8 cellular contexts compared by ENCODE assay signal in genomic region chr7:44847509-44847919, GRCh38. TPM values are rescaled to one million over a fixed set of nuclear protein-coding genes. Genes with fewer than 3 reads are reported as not detected.
DNase-seq lines count a peak whose midpoint lies in the region; ATAC-seq and TF ChIP-seq lines count a peak whose summit lies in the region.

No MANE protein-coding gene starts in this region.

- H3K27me3 ChIP-seq in right atrium auricular region, result no peaks in the 10 kb centered on the region
- no peaks in the 10 kb centered on the region for H3K27me3 ChIP-seq in psoas muscle (ENCODE audit: insufficient read depth in 3 of 3, low read length in 2 of 3)

- H3K4me3 ChIP-seq in GM12865 (ENCODE audit: low read depth, low read length), result peak overlapping the region; percentile 82
- H3K4me3 ChIP-seq in right atrium auricular region, result peak overlapping the region; percentile 45 to 71
- peak overlapping the region; percentile 82 for H3K4me3 ChIP-seq in psoas muscle
- peak overlapping the region; percentile 76 for H3K4me3 ChIP-seq in urinary bladder (ENCODE audit: low read depth, low read length)

- TF ChIP-seq CTCF in GM12865 (IDR thresholded peaks at IDR 0.05; ENCODE audit: insufficient read depth, low read depth, low read length, missing control alignments) (peak; percentile 92), right atrium auricular region (IDR thresholded peaks at IDR 0.05) (peak; percentile 77 to 92), psoas muscle (IDR thresholded peaks at IDR 0.05) (peak; percentile 88)

- ATAC-seq in HG02588 (IDR thresholded peaks at IDR 0.05; ENCODE audit: unreplicated experiment) (peak; percentile 68), psoas muscle (peak; percentile 78 to 84 (median 80))

- H3K36me3 ChIP-seq in right atrium auricular region, result no peaks in the 10 kb centered on the region
- H3K36me3 ChIP-seq in psoas muscle (ENCODE audit: insufficient read depth in 1 of 2, low read depth in 1 of 2), result peaks cover 0 to 2% of the 10 kb centered on the region in 2 donors
- H3K36me3 ChIP-seq in urinary bladder (ENCODE audit: insufficient read depth), result no peaks in the 10 kb centered on the region

- no peaks in the 10 kb centered on the region for H3K9me3 ChIP-seq in right atrium auricular region
- no peaks in the 10 kb centered on the region for H3K9me3 ChIP-seq in psoas muscle

- H3K27ac ChIP-seq in right atrium auricular region (peak overlapping the region; percentile 92 to 96), psoas muscle (peak overlapping the region; percentile 95), urinary bladder (ENCODE audit: low read depth) (peak overlapping the region; percentile 98)

- intact Hi-C loops in psoas muscle (cut with DNase I), result loop anchor here (2.0 to 5.0 kb wide), 4 partner anchors 40 to 263 kb away; partner anchors contain the start of genes PPIA (in 1 of the 2) and PURB (in 1 of the 2)

- WGBS in psoas muscle, 3 donors, result 0% methylated on average over 30 to 36 of the region's 36 CpGs
- under 1% methylated on average over 36 of the region's 36 CpGs for WGBS in urinary bladder

- DNase-seq in GM12865 (ENCODE audit: low read depth) (peak; percentile 92), MV-4-11 (lab: John Stamatoyannopoulos, UW) (peak; percentile 86), T follicular helper cell (ENCODE audit: low read depth) (peak; percentile 78), amniotic stem cell (lab: John Stamatoyannopoulos, UW) (peak; percentile 60), right atrium auricular region (ENCODE audit: low spot score) (peak; percentile 89), psoas muscle (peak; percentile 89 to 94)

- peaks cover 0 to 40% of the 10 kb centered on the region in 2 donors for H3K4me1 ChIP-seq in right atrium auricular region
- H3K4me1 ChIP-seq in psoas muscle, result peaks cover 33% of the 10 kb centered on the region
- no peaks in the 10 kb centered on the region for H3K4me1 ChIP-seq in urinary bladder (ENCODE audit: insufficient read depth)

RNA-seq across cellular contexts. Expression of gene H2AZ2, which starts 0.4 kb away (rescaled TPM):
- total RNA-seq in right atrium auricular region (100 to 1,000 TPM; 171 to 175 TPM), psoas muscle (100 to 1,000 TPM; 121 to 155 (median 127) TPM), urinary bladder (173 TPM)
- polyA plus RNA-seq in psoas muscle (100 to 1,000 TPM in 1 of 3 donors, 10 to 100 TPM in 2; 37.1 to 129 (median 66.5) TPM), urinary bladder (127 TPM)

RNA-seq across cellular contexts. Expression of gene PURB, which starts 37.8 kb away (rescaled TPM):
- total RNA-seq in right atrium auricular region (10 to 100 TPM in 1 of 2 donors, 1 to 10 TPM in 1; 10.0 to 12.9 TPM), psoas muscle (10 to 100 TPM; 14.1 to 27.2 (median 21.8) TPM), urinary bladder (54.9 TPM)
- polyA plus RNA-seq in psoas muscle (10 to 100 TPM in 2 of 3 donors, 1 to 10 TPM in 1; 8.8 to 25.5 (median 18.8) TPM), urinary bladder (13.3 TPM)

RNA-seq across cellular contexts. Expression of gene PPIA, which starts 51.0 kb away (rescaled TPM):
- total RNA-seq in right atrium auricular region (100 to 1,000 TPM; 820 to 834 TPM), psoas muscle (100 to 1,000 TPM; 251 to 725 (median 513) TPM), urinary bladder (1,408 TPM)
- polyA plus RNA-seq in psoas muscle (1,000 to 10,000 TPM; 1,071 to 3,448 (median 1,168) TPM), urinary bladder (1,866 TPM)

Comparison
In these comparisons a context has a peak if more than half of its experiments do, and no peak if none do; other contexts are left out.
1. Peak in every context shown above with its lines: DNase-seq, ATAC-seq, H3K4me3 ChIP-seq and H3K27ac ChIP-seq.